In the genomic region with DNA sequence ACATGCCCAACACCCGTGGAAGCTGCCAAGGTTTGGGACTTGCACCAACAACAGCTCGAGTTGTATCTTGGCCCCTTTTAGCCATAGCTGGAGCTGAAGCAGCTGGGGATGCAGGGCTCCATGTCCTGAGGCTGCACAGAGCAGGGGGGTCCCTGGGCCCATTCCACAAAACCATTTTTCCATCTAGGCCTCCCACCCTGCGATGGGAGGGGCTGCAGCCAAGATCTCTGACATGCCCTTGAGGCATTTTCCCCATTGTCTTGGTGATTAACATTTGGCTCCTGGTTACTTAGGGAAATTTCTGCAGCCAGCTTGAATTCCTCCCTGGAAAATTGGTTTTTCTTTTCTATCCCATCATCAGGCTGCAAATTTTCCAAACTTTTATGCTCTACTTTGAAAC, we compare ENCODE assay signal across 17 cellular contexts.
DNase-seq lines count a peak whose midpoint lies in the region; ATAC-seq and FAIRE-seq lines count a peak whose summit lies in the region.
"Had no signal": no experiment of that assay in that cellular context is flagged by ENCODE, and none has a peak within 500 bp of the region (broad histone marks: within the 10 kb centered on the region; RNA-seq: fewer than 3 reads in every experiment).

No MANE protein-coding gene starts in this region.

- H2BK120ac ChIP-seq in neuronal stem cell (ENCODE audit: low read depth, low read length): no peak overlapping the region

- H4K91ac ChIP-seq in neuronal stem cell (ENCODE audit: low read depth, low read length, poor library complexity): no peak overlapping the region

- no CpG with 5 or more reads among the region's 3 CpGs for WGBS in neuronal stem cell (ENCODE audit: extremely low coverage in 2 of 2, insufficient read length in 2 of 2, insufficient replicate concordance in 1 of 2), 2 donors
- 36 to 51% (median 43%) methylated on average over 3 of the region's 3 CpGs for whole genome bisulfite sequencing in small intestine, 3 donors

- no peak overlapping the region for H2BK12ac ChIP-seq in neuronal stem cell (ENCODE audit: low read length)

- peaks cover 22% of the 10 kb centered on the region; the same call in 1 of the 2 replicates for H3K9me3 ChIP-seq in NT2/D1 (ENCODE audit: insufficient read depth, low read length)
- no peaks in the 10 kb centered on the region for H3K9me3 ChIP-seq in neuronal stem cell (replicated peaks in 1 of 2; ENCODE audit: control insufficient read depth in 2 of 2, insufficient read depth in 1 of 2, low read depth in 1 of 2, low read length in 2 of 2)
- H3K9me3 ChIP-seq in small intestine (ENCODE audit: control insufficient read depth, low read depth): peaks cover 4% of the 10 kb centered on the region

- H3K9me3 Mint-ChIP-seq in activated CD8-positive, alpha-beta T cell treated with anti-CD3 and anti-CD28 coated beads, Interleukin-2, amount 10 ng/mL, durations not matched to agents 7 days and 5 days (ENCODE audit: insufficient read depth): peaks cover 10% of the 10 kb centered on the region

- H2BK15ac ChIP-seq in neuronal stem cell (ENCODE audit: low read length): no peak overlapping the region

- H3K27me3 ChIP-seq in NT2/D1 (ENCODE audit: insufficient read depth, insufficient read length) (no peaks in the 10 kb centered on the region), neuronal stem cell (ENCODE audit: control insufficient read depth in 3 of 3, insufficient read depth in 3 of 3, low read depth in 1 of 3, low read length in 3 of 3) (no peaks in the 10 kb centered on the region), small intestine (ENCODE audit: control insufficient read depth in 2 of 2, insufficient read depth in 2 of 2, low read length in 2 of 2) (no peaks in the 10 kb centered on the region)

- no peak overlapping the region for H2AFZ ChIP-seq in neuronal stem cell (ENCODE audit: low read length)

- no peaks in the 10 kb centered on the region for H3K36me3 ChIP-seq in NT2/D1 (ENCODE audit: insufficient read depth, insufficient read length, low read length)
- no peaks in the 10 kb centered on the region for H3K36me3 ChIP-seq in neuronal stem cell (replicated peaks in 1 of 2; ENCODE audit: control insufficient read depth in 2 of 2, insufficient read depth in 2 of 2, low read length in 2 of 2)
- no peaks in the 10 kb centered on the region for H3K36me3 ChIP-seq in small intestine (ENCODE audit: control insufficient read depth in 2 of 2, insufficient read depth in 2 of 2, low read length in 2 of 2)

- peak; percentile 39 for DNase-seq in NT2/D1 (ENCODE audit: low read depth, low spot score)
- peak; percentile 9 for DNase-seq in iPS DF 19.7 (ENCODE audit: low read depth, low spot score)
- no peak for DNase-seq in neuronal stem cell (ENCODE audit: low spot score)
- no peak for DNase-seq in NCI-H2196 (lab: John Stamatoyannopoulos, UW; ENCODE audit: unreplicated experiment)
- DNase-seq in small intestine: no peak
- DNase-seq in activated CD8-positive, alpha-beta T cell treated with anti-CD3 and anti-CD28 coated beads, Interleukin-2, amount 10 ng/mL, durations not matched to agents 7 days and 5 days: no peak
- DNase-seq: C1 segment of cervical spinal cord; Calu3; CD4-positive, alpha-beta memory T cell; COR-L47; DMS53; DMS79 treated with DMSO at 0.1 percent for 48 hours; H7; HCEC 1CT had no signal

- no peak overlapping the region for H3K18ac ChIP-seq in neuronal stem cell (ENCODE audit: low read length)

- no peak overlapping the region for H2BK5ac ChIP-seq in neuronal stem cell (ENCODE audit: low read length)

- H3K4me1 Mint-ChIP-seq in activated CD8-positive, alpha-beta T cell treated with anti-CD3 and anti-CD28 coated beads, Interleukin-2, amount 10 ng/mL, durations not matched to agents 7 days and 5 days (ENCODE audit: low read depth): no peaks in the 10 kb centered on the region

- no peak overlapping the region for H3K23ac ChIP-seq in neuronal stem cell (ENCODE audit: low read depth, low read length, poor library complexity)

- H3K9ac ChIP-seq in NT2/D1 (ENCODE audit: insufficient read length, low read depth) (no peak overlapping the region), neuronal stem cell (ENCODE audit: low read depth, low read length, poor library complexity) (no peak overlapping the region)

- no peak for FAIRE-seq in small intestine (lab: Jason Lieb, UNC)
- FAIRE-seq: G401.6, GM12892, H1 had no signal

- no peaks in the 10 kb centered on the region for H3K79me1 ChIP-seq in neuronal stem cell (ENCODE audit: low read depth, low read length)

- H3K27me3 Mint-ChIP-seq in activated CD8-positive, alpha-beta T cell treated with anti-CD3 and anti-CD28 coated beads, Interleukin-2, amount 10 ng/mL, durations not matched to agents 7 days and 5 days (ENCODE audit: low read depth): no peaks in the 10 kb centered on the region
- H3K27me3 Mint-ChIP-seq: CD4-positive, alpha-beta memory T cell had no signal

- no peak overlapping the region for H3K4me2 ChIP-seq in neuronal stem cell (ENCODE audit: insufficient read depth, low read length, poor library complexity, severe bottlenecking)

- POLR2A ChIA-PET in activated CD8-positive, alpha-beta T cell treated with anti-CD3 and anti-CD28 coated beads, Interleukin-2, amount 10 ng/mL, durations not matched to agents 7 days and 5 days (lab: Charles Lee): no interaction called here

- H3K4me3 ChIP-seq in NT2/D1 (ENCODE audit: insufficient read length, low read depth) (no peak overlapping the region), neuronal stem cell (ENCODE audit: low read length in 2 of 2) (no peak overlapping the region), small intestine (ENCODE audit: low read depth in 1 of 2, low read length in 2 of 2) (no peak overlapping the region)

- ATAC-seq in activated CD8-positive, alpha-beta T cell treated with anti-CD3 and anti-CD28 coated beads, Interleukin-2, amount 10 ng/mL, durations not matched to agents 7 days and 5 days: no peak

- H2AK5ac ChIP-seq in neuronal stem cell (ENCODE audit: low read depth, low read length): no peak overlapping the region

- H4K8ac ChIP-seq in neuronal stem cell (ENCODE audit: low read depth, low read length): peak overlapping the region; percentile 65

- no peak overlapping the region for H3K4ac ChIP-seq in neuronal stem cell (ENCODE audit: low read length)

- H3K4me1 ChIP-seq in NT2/D1 (ENCODE audit: insufficient read depth, insufficient read length): no peaks in the 10 kb centered on the region
- no peaks in the 10 kb centered on the region for H3K4me1 ChIP-seq in neuronal stem cell (ENCODE audit: control insufficient read depth in 2 of 2, insufficient read depth in 1 of 2, low read depth in 1 of 2, low read length in 2 of 2)
- H3K4me1 ChIP-seq in small intestine (ENCODE audit: control insufficient read depth in 2 of 2, insufficient read depth in 1 of 2, low read depth in 1 of 2, low read length in 1 of 2): no peaks in the 10 kb centered on the region

- H3K14ac ChIP-seq in neuronal stem cell (ENCODE audit: low read length): no peak overlapping the region

- no peak overlapping the region for H3K4me3 Mint-ChIP-seq in activated CD8-positive, alpha-beta T cell treated with anti-CD3 and anti-CD28 coated beads, Interleukin-2, amount 10 ng/mL, durations not matched to agents 7 days and 5 days
- H3K4me3 Mint-ChIP-seq: CD4-positive, alpha-beta memory T cell had no signal

- H3K27ac Mint-ChIP-seq in activated CD8-positive, alpha-beta T cell treated with anti-CD3 and anti-CD28 coated beads, Interleukin-2, amount 10 ng/mL, durations not matched to agents 7 days and 5 days: no peak overlapping the region
- H3K27ac Mint-ChIP-seq: CD4-positive, alpha-beta memory T cell had no signal

- CTCF ChIA-PET in activated CD8-positive, alpha-beta T cell treated with anti-CD3 and anti-CD28 coated beads, Interleukin-2, amount 10 ng/mL, durations not matched to agents 7 days and 5 days (lab: Charles Lee): no interaction called here

- H3K36me3 Mint-ChIP-seq in activated CD8-positive, alpha-beta T cell treated with anti-CD3 and anti-CD28 coated beads, Interleukin-2, amount 10 ng/mL, durations not matched to agents 7 days and 5 days (ENCODE audit: low read depth): no peaks in the 10 kb centered on the region
- H3K36me3 Mint-ChIP-seq: CD4-positive, alpha-beta memory T cell had no signal

- H3K27ac ChIP-seq in neuronal stem cell (replicated peaks; ENCODE audit: low read length) (no peak overlapping the region), small intestine (ENCODE audit: low read depth in 1 of 2, low read length in 1 of 2) (no peak overlapping the region)

Comparison
In these comparisons a context has a peak if more than half of its experiments do, and no peak if none do; other contexts are left out.
1. DNase-seq: peak in NT2/D1 (single experiment) and iPS DF 19.7 (single experiment); none in neuronal stem cell (single experiment), NCI-H2196 (single experiment), small intestine (single experiment) and activated CD8-positive, alpha-beta T cell treated with anti-CD3 and anti-CD28 coated beads, Interleukin-2, amount 10 ng/mL, durations not matched to agents 7 days and 5 days (single experiment).